Comparison of ENCODE assay signal across 9 cellular contexts in the genomic region with DNA sequence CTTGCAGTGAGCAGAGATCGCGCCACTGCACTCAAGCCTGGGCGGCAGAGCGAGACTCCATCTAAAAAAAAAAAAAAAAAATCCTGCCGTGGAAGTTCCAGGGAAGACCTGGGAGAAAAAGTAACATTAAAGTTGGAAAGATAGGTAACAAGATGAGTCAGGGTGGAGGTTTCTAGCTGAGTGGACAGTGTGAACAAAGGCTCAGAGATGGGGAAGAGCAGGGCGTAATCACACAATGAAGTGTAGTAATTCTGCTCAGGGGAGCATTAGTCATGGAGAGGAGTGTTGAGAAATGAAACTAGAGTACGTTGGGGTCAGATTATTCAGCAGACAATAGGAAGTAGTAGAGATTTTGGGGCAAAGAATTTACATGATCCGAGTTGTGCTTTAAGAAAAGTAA. TPM values are rescaled to one million over a fixed set of nuclear protein-coding genes. Genes with fewer than 3 reads are reported as not detected.
DNase-seq lines count a peak whose midpoint lies in the region; ATAC-seq and TF ChIP-seq lines count a peak whose summit lies in the region.
"Had no signal": no experiment of that assay in that cellular context is flagged by ENCODE, and none has a peak within 500 bp of the region (broad histone marks: within the 10 kb centered on the region; RNA-seq: fewer than 3 reads in every experiment).

No MANE protein-coding gene starts in this region.

- in situ Hi-C loops in G401 (cut with HindIII; ENCODE audit: low sequenced_read_pairs), result no loop called here

- peak; percentile 73 for ATAC-seq in GM19025 (IDR thresholded peaks at IDR 0.05; ENCODE audit: low read depth, unreplicated experiment)
- peak; percentile 89 for ATAC-seq in HG03108 (IDR thresholded peaks at IDR 0.05; ENCODE audit: unreplicated experiment)

- no peak for TF ChIP-seq CTCF in SU-DHL-6 (IDR thresholded peaks at IDR 0.05; ENCODE audit: insufficient read depth, low read length, poor library complexity, severe bottlenecking)
- TF ChIP-seq CTCF in nephron progenitor cell (IDR thresholded peaks at IDR 0.05), result no peak

- H3K27ac Mint-ChIP-seq in nephron progenitor cell, result peak overlapping the region; percentile 42

- H3K4me2 ChIP-seq in SU-DHL-6 (ENCODE audit: low read depth, low read length, poor library complexity, severe bottlenecking), result peak overlapping the region; percentile 39

- no peaks in the 10 kb centered on the region for H3K9me3 ChIP-seq in SU-DHL-6 (ENCODE audit: insufficient read depth, low read length)

- H3K27ac ChIP-seq in SU-DHL-6 (ENCODE audit: low read depth, low read length), result no peak overlapping the region

- H3K79me2 ChIP-seq in SU-DHL-6 (ENCODE audit: insufficient read depth, low read length), result no peaks in the 10 kb centered on the region

- no peaks in the 10 kb centered on the region for H3F3A ChIP-seq in SU-DHL-6 (ENCODE audit: insufficient read depth)

- no peak overlapping the region for H3K4me3 Mint-ChIP-seq in nephron progenitor cell

- peaks cover 3% of the 10 kb centered on the region for H3K27me3 Mint-ChIP-seq in nephron progenitor cell (ENCODE audit: low read depth, poor library complexity)

- no peaks in the 10 kb centered on the region for H3K9me3 Mint-ChIP-seq in nephron progenitor cell

- no peaks in the 10 kb centered on the region for H3K27me3 ChIP-seq in SU-DHL-6 (ENCODE audit: low read length)

- H2AFZ ChIP-seq in SU-DHL-6 (ENCODE audit: low read depth, low read length, severe bottlenecking), result peak overlapping the region; percentile 19

- H3K9me2 ChIP-seq in SU-DHL-6 (replicated peaks; ENCODE audit: insufficient read depth, low read length), result no peaks in the 10 kb centered on the region

- DNase-seq in A172 (ENCODE audit: low spot score) (peak; percentile 82), nephron progenitor cell (no peak), T-helper 9 cell (no peak), HuH-7 (ENCODE audit: low spot score) (no peak), G401 (ENCODE audit: low spot score) (no peak)

- H3K36me3 Mint-ChIP-seq in nephron progenitor cell (ENCODE audit: low read depth), result no peaks in the 10 kb centered on the region

- no peak overlapping the region for H3K4me3 ChIP-seq in SU-DHL-6 (ENCODE audit: insufficient read depth, low read length, poor library complexity, severe bottlenecking)
- H3K4me3 ChIP-seq: skin epidermis had no signal

- H4K20me1 ChIP-seq in SU-DHL-6 (ENCODE audit: low read depth, low read length), result no peaks in the 10 kb centered on the region

- peaks cover 22% of the 10 kb centered on the region for H3K4me1 Mint-ChIP-seq in nephron progenitor cell

- no peak overlapping the region for H3K9ac ChIP-seq in SU-DHL-6 (ENCODE audit: low read length)

- H3K36me3 ChIP-seq in SU-DHL-6 (ENCODE audit: low read length), result no peaks in the 10 kb centered on the region

RNA-seq across cellular contexts. Expression of a gene that starts 21.6 kb away (rescaled TPM):
- 12.1 and 12.4 TPM in 2 replicates for total RNA-seq in A172 (2014; rRNA removed; shearing (Covaris generic))
- total RNA-seq in G401 (2014; rRNA removed; shearing (Covaris generic)), result 3.5 and 6.7 TPM in 2 replicates
